In the genomic region with DNA sequence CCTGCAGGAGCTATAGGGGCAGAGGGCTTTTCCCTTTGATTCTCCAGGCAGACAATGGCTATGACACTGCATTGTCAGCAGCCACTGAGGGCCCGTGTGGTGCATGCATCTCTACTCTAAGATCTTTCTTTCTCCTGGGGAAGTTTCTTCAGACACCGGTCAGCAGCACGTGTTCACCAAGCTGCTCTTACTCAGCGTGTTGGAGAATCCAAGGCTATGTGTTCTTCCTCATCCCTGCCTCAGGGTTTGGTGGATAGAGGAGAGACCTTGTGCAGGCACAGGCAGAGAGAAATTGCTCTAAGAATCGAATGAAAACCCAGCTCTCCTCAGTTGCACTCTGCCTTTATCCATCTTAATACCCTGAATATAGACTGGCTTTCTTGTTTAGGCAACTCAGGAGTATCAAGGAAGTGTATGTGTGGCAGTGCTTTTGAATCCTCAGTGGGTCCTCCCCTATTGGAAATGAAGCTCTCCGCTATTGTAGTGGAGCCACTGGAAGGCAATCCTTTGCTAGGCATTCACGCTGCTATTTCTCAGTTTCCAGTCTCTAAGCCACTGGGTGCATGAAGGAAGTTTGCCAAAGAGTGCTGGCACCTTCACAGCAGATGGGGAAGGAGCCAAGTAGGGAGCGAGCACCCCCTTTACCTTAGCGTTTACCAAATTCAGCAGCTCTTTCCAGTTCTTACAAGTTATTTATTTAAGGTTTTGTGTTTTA, we compare ENCODE assay signal across 1 cellular context.
TF ChIP-seq lines count a peak whose summit lies in the region.

No MANE protein-coding gene starts in this region.

TF ChIP-seq in GM23338, 12 proteins besides CTCF, POLR2A, EP300 and RAD21 (continued from another document):
- TF ChIP-seq ZNF462 (CRISPR knock-in tag; IDR thresholded peaks at IDR 0.05) (no peak), NANOG (IDR thresholded peaks at IDR 0.05; ENCODE audit: borderline replicate concordance) (no peak), REST (IDR thresholded peaks at IDR 0.05; ENCODE audit: unreplicated experiment) (no peak), ZNF331 (CRISPR knock-in tag; IDR thresholded peaks at IDR 0.05; ENCODE audit: low read depth) (no peak), CREB1 (CRISPR knock-in tag; IDR thresholded peaks at IDR 0.05; ENCODE audit: low read depth) (no peak), EZH2phosphoT487 (IDR thresholded peaks at IDR 0.05; ENCODE audit: unreplicated experiment) (no peak), EZH2 (IDR thresholded peaks at IDR 0.05; ENCODE audit: low read depth, unreplicated experiment) (no peak)
- TF ChIP-seq, protein P1, sequence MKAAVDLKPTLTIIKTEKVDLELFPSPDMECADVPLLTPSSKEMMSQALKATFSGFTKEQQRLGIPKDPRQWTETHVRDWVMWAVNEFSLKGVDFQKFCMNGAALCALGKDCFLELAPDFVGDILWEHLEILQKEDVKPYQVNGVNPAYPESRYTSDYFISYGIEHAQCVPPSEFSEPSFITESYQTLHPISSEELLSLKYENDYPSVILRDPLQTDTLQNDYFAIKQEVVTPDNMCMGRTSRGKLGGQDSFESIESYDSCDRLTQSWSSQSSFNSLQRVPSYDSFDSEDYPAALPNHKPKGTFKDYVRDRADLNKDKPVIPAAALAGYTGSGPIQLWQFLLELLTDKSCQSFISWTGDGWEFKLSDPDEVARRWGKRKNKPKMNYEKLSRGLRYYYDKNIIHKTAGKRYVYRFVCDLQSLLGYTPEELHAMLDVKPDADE (IDR thresholded peaks at IDR 0.05): no peak
TF ChIP-seq in GM23338: peak in this region for 0.
